In the genomic region with DNA sequence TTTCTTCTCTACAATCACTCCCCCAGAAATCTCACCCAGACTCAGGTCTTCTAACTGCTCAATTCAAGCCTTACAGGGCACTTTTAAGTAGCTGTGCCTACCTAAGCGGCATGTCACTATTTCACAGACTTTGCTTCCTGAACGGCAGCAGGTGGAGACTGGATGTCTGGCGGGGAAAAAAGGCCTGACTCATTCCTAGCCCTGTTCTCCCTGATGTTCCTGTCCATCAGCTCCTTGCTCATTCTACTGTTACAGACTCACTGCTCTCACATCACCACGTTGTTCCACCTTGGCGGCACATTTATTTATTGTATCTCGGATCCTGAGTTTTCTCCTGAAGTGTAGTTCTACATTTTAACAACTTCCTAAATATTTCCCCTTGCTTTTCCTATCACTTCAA, we compare ENCODE assay signal across 12 cellular contexts. TPM values are rescaled to one million over a fixed set of nuclear protein-coding genes. Genes with fewer than 3 reads are reported as not detected.
DNase-seq lines count a peak whose midpoint lies in the region; ATAC-seq, FAIRE-seq and TF ChIP-seq lines count a peak whose summit lies in the region.
"Had no signal": no experiment of that assay in that cellular context is flagged by ENCODE, and none has a peak within 500 bp of the region (broad histone marks: within the 10 kb centered on the region; RNA-seq: fewer than 3 reads in every experiment).

No MANE protein-coding gene starts in this region.

- no peak overlapping the region for H3K4me3 ChIP-seq in kidney epithelial cell (ENCODE audit: low read depth, low read length)
- H3K4me3 ChIP-seq: tibial nerve had no signal

- intact Hi-C loops in cardiac septum (cut with DNase I), result no loop called here

- no peaks in the 10 kb centered on the region for H3K36me3 ChIP-seq in kidney epithelial cell (ENCODE audit: control insufficient read depth, insufficient read depth, low read length)
- H3K36me3 ChIP-seq: tibial nerve had no signal

- DNase-seq in SIG-M5 treated with dmso at 0.1 percent for 504 hours (lab: John Stamatoyannopoulos, UW; ENCODE audit: unreplicated experiment) (peak; percentile 39), SIG-M5 (lab: John Stamatoyannopoulos, UW) (no peak), SK-N-DZ (ENCODE audit: low spot score) (peak; percentile 80), kidney epithelial cell (ENCODE audit: low read depth) (peak; percentile 58), urothelium cell line (ENCODE audit: low spot score) (peak; percentile 37), cardiac septum (ENCODE audit: low spot score) (no peak)
- DNase-seq: activated CD4-positive, CD25-positive, alpha-beta regulatory T cell treated with anti-CD3 and anti-CD28 coated beads, Interleukin-2, amount 50 U/mL, for 72 hours; activated effector memory CD4-positive, alpha-beta T cell treated with anti-CD3 and anti-CD28 coated beads, Interleukin-2, amount 50 U/mL, for 16 hours; OCI-M1 had no signal

- H3K27me3 ChIP-seq in kidney epithelial cell (ENCODE audit: control insufficient read depth, insufficient read depth, low read length), result no peaks in the 10 kb centered on the region

- ATAC-seq in GM19463 (IDR thresholded peaks at IDR 0.05; ENCODE audit: unreplicated experiment) (no peak), GM21515 (IDR thresholded peaks at IDR 0.05; ENCODE audit: unreplicated experiment) (no peak)

- TF ChIP-seq CTCF in kidney epithelial cell (IDR thresholded peaks at IDR 0.05; ENCODE audit: insufficient read depth, low read length, poor library complexity, severe bottlenecking), result peak; percentile 3

- no peak for FAIRE-seq in urothelium cell line (lab: Jason Lieb, UNC)

RNA-seq across cellular contexts. Expression of a gene that starts 52.6 kb away (rescaled TPM):
- polyA plus RNA-seq in SK-N-DZ (2014; cell fraction: cytosol; rRNA removed), result 9.5 and 10.1 TPM in 2 replicates
- polyA plus RNA-seq in SK-N-DZ (2014; cell fraction: nucleus; rRNA removed), result 18.1 and 18.4 TPM in 2 replicates
- 28.4 and 38.6 TPM in 2 replicates for total RNA-seq in kidney epithelial cell
- total RNA-seq in cardiac septum, result 40.6 TPM

Comparison
In these comparisons a context has a peak if more than half of its experiments do, and no peak if none do; other contexts are left out.
1. DNase-seq: peak in SIG-M5 treated with dmso at 0.1 percent for 504 hours (single experiment), SK-N-DZ (single experiment), kidney epithelial cell (single experiment) and urothelium cell line (single experiment); none in SIG-M5 (single experiment) and cardiac septum (single experiment).